ENCODE assay signal across 1 cellular context in the genomic region with DNA sequence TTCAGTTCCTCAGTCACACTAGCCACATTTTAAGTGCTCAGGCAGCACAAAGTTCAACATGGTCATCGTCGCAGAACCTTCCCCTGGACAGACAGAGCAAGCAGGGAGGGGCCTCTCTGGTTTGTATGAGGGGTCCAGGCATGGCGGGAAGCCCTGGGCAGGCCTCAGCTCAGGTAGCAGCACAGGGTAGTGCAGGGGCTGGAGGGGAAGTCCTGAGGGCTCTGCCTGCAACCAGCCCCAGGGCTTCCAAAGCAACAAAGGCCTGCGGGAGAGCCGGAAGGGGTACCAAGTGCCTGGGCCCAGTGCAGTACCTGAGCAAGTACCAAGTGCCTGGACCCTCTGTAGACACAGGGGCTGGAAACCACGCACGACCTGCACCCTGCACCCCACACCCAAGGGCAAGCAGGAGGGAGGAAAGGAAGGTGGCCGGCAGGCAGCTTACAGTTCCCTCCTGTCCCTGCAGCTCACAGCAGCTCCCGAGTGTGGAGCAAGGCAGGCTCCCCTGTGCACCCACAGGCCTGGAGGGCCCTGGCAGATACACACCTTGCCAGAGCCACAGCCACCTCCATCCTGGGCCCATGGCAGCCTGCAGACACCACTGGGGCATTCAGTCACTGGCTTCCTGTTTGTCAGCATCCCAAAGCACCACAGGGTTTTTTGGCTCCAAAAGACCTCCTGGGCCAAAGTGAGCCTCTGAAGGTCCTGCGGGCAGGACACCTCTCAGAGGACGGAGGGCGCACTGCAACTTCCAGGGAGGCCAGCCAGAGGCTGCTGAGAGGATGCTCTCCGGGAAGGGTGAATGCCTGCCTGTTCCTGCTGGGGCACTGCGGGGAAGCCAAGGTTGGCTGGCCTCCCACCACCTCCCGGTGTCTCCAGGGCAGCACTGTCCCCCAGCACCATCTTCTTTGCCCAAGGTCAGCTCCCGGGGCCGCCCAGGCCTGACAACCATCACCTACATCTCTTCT.
TF ChIP-seq lines count a peak whose summit lies in the region.

No MANE protein-coding gene starts in this region.

TF ChIP-seq in K562, 482 proteins besides CTCF, POLR2A, EP300 and RAD21:
- TF ChIP-seq RBM34 (IDR thresholded peaks at IDR 0.05; ENCODE audit: borderline replicate concordance, insufficient read depth, low read length): no peak
